In genomic region chr21:46022551-46023107, GRCh38 we compare ENCODE assay signal across 9 cellular contexts. TPM values are rescaled to one million over a fixed set of nuclear protein-coding genes. Genes with fewer than 3 reads are reported as not detected.
DNase-seq lines count a peak whose midpoint lies in the region; ATAC-seq and TF ChIP-seq lines count a peak whose summit lies in the region.
"Had no signal": no experiment of that assay in that cellular context is flagged by ENCODE, and none has a peak within 500 bp of the region (broad histone marks: within the 10 kb centered on the region; RNA-seq: fewer than 3 reads in every experiment).

No MANE protein-coding gene starts in this region.

- H3K4me1 ChIP-seq in spleen = peaks cover 0 to 3% (median 0%) of the 10 kb centered on the region in 6 donors

- H3K27me3 ChIP-seq in spleen (replicated peaks in 1 of 7) = peaks cover 0 to 38% (median 0%) of the 10 kb centered on the region in 7 donors

- no peaks in the 10 kb centered on the region for H3K36me3 ChIP-seq in spleen

- H3K27ac ChIP-seq in spleen = no peak overlapping the region

- TF ChIP-seq CTCF in GM13976 (IDR thresholded peaks at IDR 0.05; ENCODE audit: borderline replicate concordance, control extremely low read depth, extremely low read depth, insufficient read depth, missing control alignments) = no peak
- no peak for TF ChIP-seq CTCF in spleen (IDR thresholded peaks at IDR 0.05 in 8 of 11, conservative IDR thresholded peaks at IDR 0.05 in 3 of 11)

- no peak overlapping the region for H3K4me3 ChIP-seq in spleen

- WGBS in spleen, 5 donors = 81 to 98% (median 93%) methylated on average over 4 to 19 of the region's 19 CpGs

- DNase-seq in GM13976 (ENCODE audit: low spot score) (peak; percentile 26), NCI-H446 treated with DMSO at 0.1 percent for 48 hours (lab: John Stamatoyannopoulos, UW) (peak; percentile 47), left cardiac atrium (peak; percentile 36), spleen (peak; percentile 63), glomerular visceral epithelial cell (ENCODE audit: extremely low spot score) (no peak), 8988T (no peak), putamen (ENCODE audit: low spot score) (no peak)
- DNase-seq: DMS79 treated with DMSO at 0.1 percent for 48 hours, NCI-H187 treated with DMSO at 0.1 percent for 48 hours had no signal

- ATAC-seq in left cardiac atrium = peak; percentile 60 to 81

- no peaks in the 10 kb centered on the region for H3K9me3 ChIP-seq in spleen

- no peak for TF ChIP-seq POLR2A in spleen (IDR thresholded peaks at IDR 0.05)

- intact Hi-C loops in left cardiac atrium (cut with DNase I) = no loop called here
- intact Hi-C loops in spleen (cut with DNase I; ENCODE audit: low total_unique reads) = no loop called here

- in situ Hi-C loops in GM13976 (cut with MboI; ENCODE audit: low sequenced_read_pairs, unreplicated experiment) = no loop called here

RNA-seq across cellular contexts. Expression of gene COL6A1, which starts 41.1 kb away (rescaled TPM):
- total RNA-seq in left cardiac atrium (100 to 1,000 TPM; 244 to 247 TPM), spleen (100 to 1,000 TPM in 6 of 7 donors, 10 to 100 TPM in 1; 76.5 to 190 (median 139) TPM)
- 100 to 1,000 TPM in 2 of 3 donors, 10 to 100 TPM in 1; 85.7 to 152 (median 119) TPM for polyA plus RNA-seq in spleen

Comparison
In these comparisons a context has a peak if more than half of its experiments do, and no peak if none do; other contexts are left out.
1. DNase-seq: peak in GM13976 (single experiment), NCI-H446 treated with DMSO at 0.1 percent for 48 hours (single experiment), left cardiac atrium (single experiment) and spleen (single experiment); none in glomerular visceral epithelial cell (single experiment), 8988T (single experiment) and putamen (single experiment).